14 cellular contexts compared by ENCODE assay signal in genomic region chr2:10029875-10030223, GRCh38. TPM values are rescaled to one million over a fixed set of nuclear protein-coding genes. Genes with fewer than 3 reads are reported as not detected.
DNase-seq lines count a peak whose midpoint lies in the region; ATAC-seq and TF ChIP-seq lines count a peak whose summit lies in the region.
"Had no signal": no experiment of that assay in that cellular context is flagged by ENCODE, and none has a peak within 500 bp of the region (broad histone marks: within the 10 kb centered on the region; RNA-seq: fewer than 3 reads in every experiment).

No MANE protein-coding gene starts in this region.

- H3K27me3 Mint-ChIP-seq in activated CD4-positive, alpha-beta memory T cell treated with anti-CD3 and anti-CD28 coated beads, Interleukin-2, amount 10 ng/mL, durations not matched to agents 7 days and 5 days: peaks cover 2% of the 10 kb centered on the region
- no peaks in the 10 kb centered on the region for H3K27me3 Mint-ChIP-seq in activated CD4-positive, alpha-beta memory T cell treated with anti-CD3 and anti-CD28 coated beads for 36 hours

- H3K4me3 Mint-ChIP-seq in activated CD4-positive, alpha-beta memory T cell treated with anti-CD3 and anti-CD28 coated beads, Interleukin-2, amount 10 ng/mL, durations not matched to agents 7 days and 5 days: peak overlapping the region; percentile 65
- H3K4me3 Mint-ChIP-seq in activated CD4-positive, alpha-beta memory T cell treated with anti-CD3 and anti-CD28 coated beads for 36 hours: no peak overlapping the region
- H3K4me3 Mint-ChIP-seq: nephron progenitor cell had no signal

- TF ChIP-seq POLR2A in spleen (IDR thresholded peaks at IDR 0.05): no peak

- WGBS in spleen, 5 donors: 72 to 79% (median 73%) methylated on average over 7 of the region's 7 CpGs

- no peaks in the 10 kb centered on the region for H3K27me3 ChIP-seq in WERI-Rb-1 (ENCODE audit: insufficient read depth, low read depth, severe bottlenecking)
- no peaks in the 10 kb centered on the region for H3K27me3 ChIP-seq in left lung
- no peaks in the 10 kb centered on the region for H3K27me3 ChIP-seq in spleen (replicated peaks in 1 of 7)
- H3K27me3 ChIP-seq: tibial artery had no signal

- CTCF ChIA-PET in activated CD4-positive, alpha-beta memory T cell treated with anti-CD3 and anti-CD28 coated beads, Interleukin-2, amount 10 ng/mL, durations not matched to agents 7 days and 5 days (lab: Charles Lee): interaction anchor here (1.0 to 4.6 kb wide), 6 partner anchors 15 to 231 kb away, joined by 3 to 52 read pairs (median 10); partner anchors contain the start of gene KLF11
- CTCF ChIA-PET in activated CD4-positive, alpha-beta memory T cell treated with anti-CD3 and anti-CD28 coated beads for 36 hours (lab: Charles Lee): interaction anchor here (1.2 to 3.1 kb wide), 4 partner anchors 18 to 216 kb away, joined by 3 to 15 read pairs (median 8); no protein-coding TSS in a partner anchor

- peaks cover 15 to 40% of the 10 kb centered on the region in 2 donors for H3K4me1 ChIP-seq in left lung
- peaks cover 18 to 66% (median 32%) of the 10 kb centered on the region in 6 donors for H3K4me1 ChIP-seq in spleen

- no peak for DNase-seq in activated CD4-positive, alpha-beta memory T cell treated with anti-CD3 and anti-CD28 coated beads, Interleukin-2, amount 10 ng/mL, durations not matched to agents 7 days and 5 days
- DNase-seq in activated CD4-positive, alpha-beta memory T cell treated with anti-CD3 and anti-CD28 coated beads for 36 hours: no peak
- DNase-seq in WERI-Rb-1: no peak
- DNase-seq in left lung: no peak
- no peak for DNase-seq in spleen
- no peak for DNase-seq in epidermal melanocyte (ENCODE audit: insufficient read length, low spot score)
- DNase-seq in NCI-H82 treated with DMSO at 0.1 percent for 48 hours (lab: John Stamatoyannopoulos, UW; ENCODE audit: unreplicated experiment): no peak
- no peak for DNase-seq in GM03348 (ENCODE audit: low spot score)
- DNase-seq: foreskin melanocyte, NCI-H1105, PC-3, tibial artery had no signal

- H3K27ac ChIP-seq in WERI-Rb-1 (peak overlapping the region; percentile 90), left lung (peak overlapping the region; percentile 67 to 73), spleen (peak overlapping the region; percentile 3 to 84 (median 80))
- H3K27ac ChIP-seq: tibial artery had no signal

- no peak overlapping the region for H3K4me3 ChIP-seq in WERI-Rb-1 (ENCODE audit: low read depth, low read length)
- H3K4me3 ChIP-seq in left lung: no peak overlapping the region
- peak overlapping the region in 2 of 8 donors; percentile 21 to 57 for H3K4me3 ChIP-seq in spleen
- H3K4me3 ChIP-seq: tibial artery had no signal

- intact Hi-C loops in activated CD4-positive, alpha-beta memory T cell treated with anti-CD3 and anti-CD28 coated beads for 36 hours (cut with micrococcal nuclease): loop anchor here (5.0 kb wide), 1 partner anchor 38 kb away; no protein-coding TSS in a partner anchor
- intact Hi-C loops in left lung (cut with DNase I) (no loop called here), spleen (cut with DNase I; ENCODE audit: low total_unique reads) (no loop called here)

- POLR2A ChIA-PET in activated CD4-positive, alpha-beta memory T cell treated with anti-CD3 and anti-CD28 coated beads, Interleukin-2, amount 10 ng/mL, durations not matched to agents 7 days and 5 days (lab: Charles Lee): interaction anchor here (1.1 to 5.2 kb wide), 10 partner anchors 8 to 607 kb away, joined by 3 to 88 read pairs (median 6); partner anchors contain the start of genes ADAM17, ITGB1BP1, KLF11 and TAF1B
- POLR2A ChIA-PET in activated CD4-positive, alpha-beta memory T cell treated with anti-CD3 and anti-CD28 coated beads for 36 hours (lab: Charles Lee): interaction anchor here (0.7 to 1.4 kb wide), 3 partner anchors 14 to 416 kb away, joined by 3 read pairs; partner anchors contain the start of gene KLF11

- H3K9me3 Mint-ChIP-seq in activated CD4-positive, alpha-beta memory T cell treated with anti-CD3 and anti-CD28 coated beads, Interleukin-2, amount 10 ng/mL, durations not matched to agents 7 days and 5 days: no peaks in the 10 kb centered on the region
- H3K9me3 Mint-ChIP-seq in activated CD4-positive, alpha-beta memory T cell treated with anti-CD3 and anti-CD28 coated beads for 36 hours: no peaks in the 10 kb centered on the region

- H3K27ac Mint-ChIP-seq in activated CD4-positive, alpha-beta memory T cell treated with anti-CD3 and anti-CD28 coated beads, Interleukin-2, amount 10 ng/mL, durations not matched to agents 7 days and 5 days: peak overlapping the region; percentile 79
- H3K27ac Mint-ChIP-seq in activated CD4-positive, alpha-beta memory T cell treated with anti-CD3 and anti-CD28 coated beads for 36 hours: no peak overlapping the region
- H3K27ac Mint-ChIP-seq: nephron progenitor cell had no signal

- TF ChIP-seq CTCF in WERI-Rb-1 (IDR thresholded peaks at IDR 0.05; ENCODE audit: low read depth, low read length) (no peak), left lung (IDR thresholded peaks at IDR 0.05) (no peak), spleen (IDR thresholded peaks at IDR 0.05 in 8 of 11, conservative IDR thresholded peaks at IDR 0.05 in 3 of 11) (no peak)

- no peak for ATAC-seq in left lung
- ATAC-seq: PC-3 had no signal

- no peaks in the 10 kb centered on the region for H3K9me3 ChIP-seq in WERI-Rb-1 (ENCODE audit: severe bottlenecking)
- H3K9me3 ChIP-seq in left lung: no peaks in the 10 kb centered on the region
- no peaks in the 10 kb centered on the region for H3K9me3 ChIP-seq in spleen
- H3K9me3 ChIP-seq: tibial artery had no signal

- H3K36me3 ChIP-seq in WERI-Rb-1 (no peaks in the 10 kb centered on the region), left lung (no peaks in the 10 kb centered on the region), spleen (no peaks in the 10 kb centered on the region)
- H3K36me3 ChIP-seq: tibial artery had no signal

- H3K4me1 Mint-ChIP-seq in activated CD4-positive, alpha-beta memory T cell treated with anti-CD3 and anti-CD28 coated beads, Interleukin-2, amount 10 ng/mL, durations not matched to agents 7 days and 5 days: peaks cover 44% of the 10 kb centered on the region
- peaks cover 23% of the 10 kb centered on the region for H3K4me1 Mint-ChIP-seq in activated CD4-positive, alpha-beta memory T cell treated with anti-CD3 and anti-CD28 coated beads for 36 hours (ENCODE audit: low read depth)

- H3K36me3 Mint-ChIP-seq in activated CD4-positive, alpha-beta memory T cell treated with anti-CD3 and anti-CD28 coated beads, Interleukin-2, amount 10 ng/mL, durations not matched to agents 7 days and 5 days (ENCODE audit: low read depth): no peaks in the 10 kb centered on the region
- H3K36me3 Mint-ChIP-seq in activated CD4-positive, alpha-beta memory T cell treated with anti-CD3 and anti-CD28 coated beads for 36 hours: no peaks in the 10 kb centered on the region

RNA-seq across cellular contexts. Expression of gene KLF11, which starts 13.5 kb away (rescaled TPM):
- total RNA-seq in activated CD4-positive, alpha-beta memory T cell treated with anti-CD3 and anti-CD28 coated beads, Interleukin-2, amount 10 ng/mL, durations not matched to agents 7 days and 5 days: 10 to 100 TPM; 14.4 to 16.0 TPM
- 1 to 10 TPM; 5.6 to 6.1 TPM for total RNA-seq in activated CD4-positive, alpha-beta memory T cell treated with anti-CD3 and anti-CD28 coated beads for 36 hours
- 10 to 100 TPM; 15.7 to 23.0 TPM for total RNA-seq in left lung
- total RNA-seq in spleen: 10 to 100 TPM; 18.3 to 46.1 (median 33.5) TPM
- polyA plus RNA-seq in spleen: 10 to 100 TPM in 1 of 3 donors, 1 to 10 TPM in 2; 5.4 to 13.3 (median 8.0) TPM

RNA-seq across cellular contexts. Expression of gene CYS1, which starts 50.4 kb away (rescaled TPM):
- total RNA-seq in activated CD4-positive, alpha-beta memory T cell treated with anti-CD3 and anti-CD28 coated beads, Interleukin-2, amount 10 ng/mL, durations not matched to agents 7 days and 5 days: under 1 TPM; 0.40 to 0.71 TPM
- total RNA-seq in activated CD4-positive, alpha-beta memory T cell treated with anti-CD3 and anti-CD28 coated beads for 36 hours: under 1 TPM in 1 of 2 experiments, not detected in 1; 0.07 TPM
- total RNA-seq in left lung (under 1 TPM; 0.60 to 0.93 TPM), spleen (1 to 10 TPM in 6 of 7 donors, under 1 TPM in 1; 0.97 to 2.9 (median 1.7) TPM)
- polyA plus RNA-seq in spleen: under 1 TPM; 0.38 to 0.56 (median 0.43) TPM
- total RNA-seq: A673 had no signal
